26 cellular contexts compared by ENCODE assay signal in the genomic region with DNA sequence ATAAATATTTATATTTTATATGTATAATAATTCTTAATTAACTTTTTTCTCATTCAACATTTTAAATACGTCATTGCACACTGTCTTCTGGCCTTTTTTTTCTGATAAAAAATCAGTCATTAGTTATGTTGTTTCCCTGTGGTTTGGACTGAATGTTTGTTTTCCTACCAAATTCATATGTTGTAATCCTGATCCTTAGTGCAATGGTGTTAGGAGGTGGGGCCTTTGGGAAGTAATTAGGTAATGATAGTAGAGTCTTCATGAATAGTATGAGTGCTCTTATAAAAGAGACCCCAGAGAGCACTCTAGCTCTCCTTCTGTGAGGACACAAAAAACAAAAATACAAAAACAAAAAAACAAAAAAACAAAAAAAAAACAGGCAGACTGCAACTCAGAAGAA.
A peak's percentile ranks its signal among the peaks of the same experiment; 100 is the strongest.
DNase-seq lines count a peak whose midpoint lies in the region; ATAC-seq, FAIRE-seq and TF ChIP-seq lines count a peak whose summit lies in the region.
"Had no signal": no experiment of that assay in that cellular context is flagged by ENCODE, and none has a peak within 500 bp of the region (broad histone marks: within the 10 kb centered on the region; RNA-seq: fewer than 3 reads in every experiment).

No MANE protein-coding gene starts in this region.

- no peaks in the 10 kb centered on the region for H3K4me1 Mint-ChIP-seq in MCF 10A (ENCODE audit: insufficient read depth, unreplicated experiment)
- H3K4me1 Mint-ChIP-seq in stimulated activated naive B cell treated with anti-CD40 and anti-IgM and Interleukin-4, amounts not matched to agents 10 μg/mL and 1 μg/mL and 100 μg/mL, for 72 hours: no peaks in the 10 kb centered on the region

- 82 to 84% (median 83%) methylated on average over 1 of the region's 1 CpG for WGBS in small intestine, 3 donors
- WGBS in suprapubic skin: 83% methylated on average over 1 of the region's 1 CpG

- H3K36me3 ChIP-seq in breast epithelium: no peaks in the 10 kb centered on the region
- H3K36me3 ChIP-seq in small intestine (ENCODE audit: control insufficient read depth in 2 of 2, insufficient read depth in 2 of 2, low read length in 2 of 2): no peaks in the 10 kb centered on the region
- no peaks in the 10 kb centered on the region for H3K36me3 ChIP-seq in suprapubic skin
- H3K36me3 ChIP-seq: SJCRH30 had no signal

- no peaks in the 10 kb centered on the region for H3K9me3 Mint-ChIP-seq in MCF 10A (ENCODE audit: unreplicated experiment)
- no peaks in the 10 kb centered on the region for H3K9me3 Mint-ChIP-seq in stimulated activated naive B cell treated with anti-CD40 and anti-IgM and Interleukin-4, amounts not matched to agents 10 μg/mL and 1 μg/mL and 100 μg/mL, for 72 hours

- TF ChIP-seq EP300 in suprapubic skin (IDR thresholded peaks at IDR 0.05): no peak

- POLR2A ChIA-PET in MCF 10A (lab: Yijun Ruan, JAX): interaction anchor here (0.6 to 0.8 kb wide), 3 partner anchors 41 to 1389 kb away, joined by 3 read pairs; no protein-coding TSS in a partner anchor

- no peaks in the 10 kb centered on the region for H3K9me3 ChIP-seq in breast epithelium
- H3K9me3 ChIP-seq in small intestine (ENCODE audit: control insufficient read depth, low read depth): no peaks in the 10 kb centered on the region
- no peaks in the 10 kb centered on the region for H3K9me3 ChIP-seq in suprapubic skin
- H3K9me3 ChIP-seq: SJCRH30 had no signal

- H3K4me3 Mint-ChIP-seq in MCF 10A (ENCODE audit: unreplicated experiment): no peak overlapping the region
- H3K4me3 Mint-ChIP-seq in stimulated activated naive B cell treated with anti-CD40 and anti-IgM and Interleukin-4, amounts not matched to agents 10 μg/mL and 1 μg/mL and 100 μg/mL, for 72 hours: no peak overlapping the region

- H3K36me3 Mint-ChIP-seq in MCF 10A (ENCODE audit: insufficient read depth, unreplicated experiment): peaks cover 5% of the 10 kb centered on the region
- H3K36me3 Mint-ChIP-seq in stimulated activated naive B cell treated with anti-CD40 and anti-IgM and Interleukin-4, amounts not matched to agents 10 μg/mL and 1 μg/mL and 100 μg/mL, for 72 hours: no peaks in the 10 kb centered on the region

- H3K4me3 ChIP-seq in breast epithelium (no peak overlapping the region), AG10803 (ENCODE audit: low read length) (no peak overlapping the region), fibroblast of villous mesenchyme (ENCODE audit: low read depth, low read length) (no peak overlapping the region), small intestine (ENCODE audit: low read depth in 1 of 2, low read length in 2 of 2) (no peak overlapping the region), suprapubic skin (no peak overlapping the region)
- H3K4me3 ChIP-seq: SJCRH30 had no signal

- no peak overlapping the region for H3K27ac Mint-ChIP-seq in MCF 10A (ENCODE audit: low read depth, unreplicated experiment)
- H3K27ac Mint-ChIP-seq in stimulated activated naive B cell treated with anti-CD40 and anti-IgM and Interleukin-4, amounts not matched to agents 10 μg/mL and 1 μg/mL and 100 μg/mL, for 72 hours: no peak overlapping the region

- no peak for ATAC-seq in stimulated activated naive B cell treated with anti-CD40 and anti-IgM and Interleukin-4, amounts not matched to agents 10 μg/mL and 1 μg/mL and 100 μg/mL, for 72 hours (replicated peaks)

- CTCF ChIA-PET in MCF 10A (lab: Yijun Ruan, JAX): interaction anchor here (0.5 kb wide), 1 partner anchor 74 kb away, joined by 3 read pairs; no protein-coding TSS in a partner anchor

- intact Hi-C loops in MCF 10A (cut with micrococcal nuclease): no loop called here
- intact Hi-C loops in breast epithelium (cut with DNase I; ENCODE audit: low total_unique reads): no loop called here

- DNase-seq in MCF 10A (ENCODE audit: unreplicated experiment): peak; percentile 29
- no peak for DNase-seq in breast epithelium (ENCODE audit: low spot score in 2 of 2)
- DNase-seq in AG10803 (ENCODE audit: low read depth): peak; percentile 12
- peak; percentile 40 for DNase-seq in fibroblast of villous mesenchyme (ENCODE audit: low read depth)
- DNase-seq in small intestine: no peak
- DNase-seq in stimulated activated naive B cell treated with anti-CD40 and anti-IgM and Interleukin-4, amounts not matched to agents 10 μg/mL and 1 μg/mL and 100 μg/mL, for 72 hours: no peak
- DNase-seq in suprapubic skin (ENCODE audit: low spot score in 2 of 2): no peak
- DNase-seq: 8988T, ACHN, Calu3, DMS79 treated with DMSO at 0.1 percent for 48 hours, GF-D8, GOT3, HCEC 1CT, NCI-H1092, NCI-H1417 treated with DMSO at 0.1 percent for 48 hours, NCI-H1694 treated with DMSO at 0.1 percent for 48 hours, NCI-H2081, NCI-H2171 treated with DMSO at 0.1 percent for 48 hours, NCI-H345, NCI-H524, NCI-H774, SJCRH30 had no signal

- H3K27me3 Mint-ChIP-seq in MCF 10A (ENCODE audit: insufficient read depth, unreplicated experiment): no peaks in the 10 kb centered on the region
- no peaks in the 10 kb centered on the region for H3K27me3 Mint-ChIP-seq in stimulated activated naive B cell treated with anti-CD40 and anti-IgM and Interleukin-4, amounts not matched to agents 10 μg/mL and 1 μg/mL and 100 μg/mL, for 72 hours

- peak; percentile 81 for FAIRE-seq in small intestine (lab: Jason Lieb, UNC)
- FAIRE-seq: GM12891, RCC 7860 had no signal

- BruUV-seq in MCF 10A (replicated peaks; lab: Mats Ljungman, UMichigan): no TSS peak

- H3K27ac ChIP-seq in breast epithelium (no peak overlapping the region), small intestine (ENCODE audit: low read depth in 1 of 2, low read length in 1 of 2) (no peak overlapping the region), suprapubic skin (no peak overlapping the region)
- H3K27ac ChIP-seq: HL-60, SJCRH30 had no signal

- TF ChIP-seq CTCF in MCF 10A (IDR thresholded peaks at IDR 0.05; ENCODE audit: unreplicated experiment) (no peak), breast epithelium (IDR thresholded peaks at IDR 0.05) (no peak), AG10803 (conservative IDR thresholded peaks at IDR 0.05; ENCODE audit: low read length) (no peak), fibroblast of villous mesenchyme (IDR thresholded peaks at IDR 0.05; ENCODE audit: insufficient read depth, low read depth, low read length) (no peak), suprapubic skin (IDR thresholded peaks at IDR 0.05) (no peak)

- TF ChIP-seq POLR2A in breast epithelium (IDR thresholded peaks at IDR 0.05) (no peak), suprapubic skin (IDR thresholded peaks at IDR 0.05) (no peak)

- H3K4me1 ChIP-seq in breast epithelium: no peaks in the 10 kb centered on the region
- no peaks in the 10 kb centered on the region for H3K4me1 ChIP-seq in small intestine (ENCODE audit: control insufficient read depth in 2 of 2, insufficient read depth in 1 of 2, low read depth in 1 of 2, low read length in 1 of 2)
- no peaks in the 10 kb centered on the region for H3K4me1 ChIP-seq in suprapubic skin

- H3K27me3 ChIP-seq in breast epithelium (no peaks in the 10 kb centered on the region), small intestine (ENCODE audit: control insufficient read depth in 2 of 2, insufficient read depth in 2 of 2, low read length in 2 of 2) (no peaks in the 10 kb centered on the region), suprapubic skin (no peaks in the 10 kb centered on the region)
- H3K27me3 ChIP-seq: SJCRH30 had no signal

Comparison
In these comparisons a context has a peak if more than half of its experiments do, and no peak if none do; other contexts are left out.
1. DNase-seq: peak in MCF 10A (single experiment), AG10803 (single experiment) and fibroblast of villous mesenchyme (single experiment); none in breast epithelium (0 of 2), small intestine (single experiment), stimulated activated naive B cell treated with anti-CD40 and anti-IgM and Interleukin-4, amounts not matched to agents 10 μg/mL and 1 μg/mL and 100 μg/mL, for 72 hours (single experiment) and suprapubic skin (0 of 2).